17 cellular contexts compared by ENCODE assay signal in the genomic region with DNA sequence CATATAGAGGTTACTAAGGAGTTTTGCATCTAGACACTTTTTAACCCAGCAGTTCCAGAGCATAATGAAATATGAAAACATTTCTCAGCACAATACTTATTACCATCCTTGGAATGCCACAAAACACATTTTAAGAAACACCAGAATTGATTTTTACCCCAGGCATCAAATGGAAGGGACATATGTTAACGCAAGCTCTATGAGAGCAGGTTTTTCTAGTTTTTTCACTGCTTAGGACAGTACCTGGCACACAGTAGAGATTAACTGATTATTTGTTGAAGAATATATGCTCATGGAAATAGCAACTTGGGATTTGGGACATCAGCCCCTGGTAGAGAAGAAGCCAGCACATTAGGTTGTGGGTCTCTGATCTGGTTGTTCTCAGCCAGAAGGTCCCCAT.
DNase-seq lines count a peak whose midpoint lies in the region; TF ChIP-seq lines count a peak whose summit lies in the region.
"Had no signal": no experiment of that assay in that cellular context is flagged by ENCODE, and none has a peak within 500 bp of the region (broad histone marks: within the 10 kb centered on the region; RNA-seq: fewer than 3 reads in every experiment).

No MANE protein-coding gene starts in this region.

- H3K27ac ChIP-seq in GM23248 = no peak overlapping the region
- peak overlapping the region; percentile 90; the same call in 1 of the 2 replicates for H3K27ac ChIP-seq in SK-N-MC
- peak overlapping the region; percentile 77 to 83 (median 82) for H3K27ac ChIP-seq in esophagus squamous epithelium
- H3K27ac ChIP-seq in smooth muscle cell (ENCODE audit: low read depth) = peak overlapping the region; percentile 95
- H3K27ac ChIP-seq: cardiac muscle cell, dorsolateral prefrontal cortex had no signal

- H3K9me2 ChIP-seq in GM23248 (ENCODE audit: insufficient read depth) = no peaks in the 10 kb centered on the region

- H3K36me3 ChIP-seq in GM23248 (ENCODE audit: low read depth) = no peaks in the 10 kb centered on the region
- no peaks in the 10 kb centered on the region for H3K36me3 ChIP-seq in SK-N-MC (ENCODE audit: insufficient read depth, low read length)
- H3K36me3 ChIP-seq in esophagus squamous epithelium = no peaks in the 10 kb centered on the region
- H3K36me3 ChIP-seq in smooth muscle cell (ENCODE audit: low read depth) = no peaks in the 10 kb centered on the region
- H3K36me3 ChIP-seq: cardiac muscle cell, heart left ventricle had no signal

- H3K4me1 ChIP-seq in GM23248 (ENCODE audit: insufficient read depth) (peaks cover 44% of the 10 kb centered on the region), esophagus squamous epithelium (peaks cover 23 to 70% (median 31%) of the 10 kb centered on the region in 3 donors), smooth muscle cell (ENCODE audit: low read depth) (peaks cover 30% of the 10 kb centered on the region)

- H4K20me1 ChIP-seq in GM23248 (ENCODE audit: insufficient read depth) (no peaks in the 10 kb centered on the region), smooth muscle cell (ENCODE audit: low read depth) (no peaks in the 10 kb centered on the region)

- no peaks in the 10 kb centered on the region for H3K9me3 Mint-ChIP-seq in activated naive CD4-positive, alpha-beta T cell treated with anti-CD3 and anti-CD28 coated beads for 36 hours
- H3K9me3 Mint-ChIP-seq: activated CD4-positive, alpha-beta memory T cell treated with anti-CD3 and anti-CD28 coated beads for 36 hours; memory B cell had no signal

- CTCF ChIA-PET in activated naive CD4-positive, alpha-beta T cell treated with anti-CD3 and anti-CD28 coated beads for 36 hours (lab: Charles Lee) = interaction anchor here (0.7 to 1.5 kb wide), 5 partner anchors 15 to 410 kb away, joined by 3 to 11 read pairs (median 3); no protein-coding TSS in a partner anchor

- TF ChIP-seq CTCF in esophagus squamous epithelium (IDR thresholded peaks at IDR 0.05) = no peak
- no peak for TF ChIP-seq CTCF in smooth muscle cell (IDR thresholded peaks at IDR 0.05; ENCODE audit: borderline replicate concordance, insufficient read depth, poor library complexity, severe bottlenecking)

- H3K9me3 ChIP-seq in GM23248 (ENCODE audit: low read depth) (no peaks in the 10 kb centered on the region), SK-N-MC (ENCODE audit: low read depth, low read length) (no peaks in the 10 kb centered on the region), esophagus squamous epithelium (no peaks in the 10 kb centered on the region), smooth muscle cell (replicated peaks; ENCODE audit: low read depth) (no peaks in the 10 kb centered on the region)

- in situ Hi-C loops in GM23248 (cut with MboI) = no loop called here

- H2AFZ ChIP-seq in GM23248 (peak overlapping the region; percentile 32; the same call in 1 of the 2 replicates), smooth muscle cell (ENCODE audit: low read depth) (no peak overlapping the region)

- H3F3A ChIP-seq in GM23248 (ENCODE audit: insufficient read depth) (peaks cover 27% of the 10 kb centered on the region), smooth muscle cell (ENCODE audit: low read depth) (peaks cover 13% of the 10 kb centered on the region)

- WGBS in GM23248 (ENCODE audit: low coverage in 1 of 2, low lambda C conversion rate in 2 of 2, missing lambda C conversion rate in 2 of 2), 2 experiments = 92 to 100% methylated on average over 1 of the region's 1 CpG
- 50 to 63% methylated on average over 1 of the region's 1 CpG for WGBS in esophagus squamous epithelium, 2 donors
- WGBS in smooth muscle cell (ENCODE audit: low lambda C conversion rate) = 81% methylated on average over 1 of the region's 1 CpG

- no peak overlapping the region for H3K4me2 ChIP-seq in GM23248 (ENCODE audit: unreplicated experiment)
- no peak overlapping the region for H3K4me2 ChIP-seq in smooth muscle cell

- H3K4me3 ChIP-seq in GM23248 (no peak overlapping the region), SK-N-MC (no peak overlapping the region), esophagus squamous epithelium (no peak overlapping the region), smooth muscle cell (no peak overlapping the region)
- H3K4me3 ChIP-seq: cardiac muscle cell, dorsolateral prefrontal cortex, heart left ventricle had no signal

- H3K27me3 Mint-ChIP-seq in activated naive CD4-positive, alpha-beta T cell treated with anti-CD3 and anti-CD28 coated beads for 36 hours (ENCODE audit: low read depth) = peaks cover 2% of the 10 kb centered on the region
- H3K27me3 Mint-ChIP-seq: activated CD4-positive, alpha-beta memory T cell treated with anti-CD3 and anti-CD28 coated beads for 36 hours; activated naive CD8-positive, alpha-beta T cell; memory B cell had no signal

- H3K36me3 Mint-ChIP-seq in activated naive CD4-positive, alpha-beta T cell treated with anti-CD3 and anti-CD28 coated beads for 36 hours (ENCODE audit: low read depth) = no peaks in the 10 kb centered on the region
- H3K36me3 Mint-ChIP-seq: activated CD4-positive, alpha-beta memory T cell treated with anti-CD3 and anti-CD28 coated beads for 36 hours; activated naive CD8-positive, alpha-beta T cell; memory B cell had no signal

- H3K4me3 Mint-ChIP-seq in activated naive CD4-positive, alpha-beta T cell treated with anti-CD3 and anti-CD28 coated beads for 36 hours = no peak overlapping the region
- H3K4me3 Mint-ChIP-seq: activated CD4-positive, alpha-beta memory T cell treated with anti-CD3 and anti-CD28 coated beads for 36 hours; activated naive CD8-positive, alpha-beta T cell; memory B cell; nephron progenitor cell had no signal

- TF ChIP-seq POLR2A in esophagus squamous epithelium (IDR thresholded peaks at IDR 0.05) = no peak

- no peak overlapping the region for H3K9ac ChIP-seq in GM23248
- no peak overlapping the region for H3K9ac ChIP-seq in SK-N-MC (ENCODE audit: insufficient read length)
- H3K9ac ChIP-seq in smooth muscle cell (ENCODE audit: low read depth) = no peak overlapping the region

- DNase-seq in GM23248 = no peak
- no peak for DNase-seq in SK-N-MC (ENCODE audit: low read depth, low spot score)
- DNase-seq in esophagus squamous epithelium (lab: John Stamatoyannopoulos, UW) = no peak
- no peak for DNase-seq in smooth muscle cell (lab: John Stamatoyannopoulos, UW; ENCODE audit: unreplicated experiment)
- DNase-seq in activated naive CD4-positive, alpha-beta T cell treated with anti-CD3 and anti-CD28 coated beads for 36 hours = no peak
- no peak for DNase-seq in CD1c-positive myeloid dendritic cell (ENCODE audit: extremely low spot score)
- no peak for DNase-seq in T-helper 9 cell
- no peak for DNase-seq in activated effector memory CD4-positive, alpha-beta T cell treated with anti-CD3 and anti-CD28 coated beads, Interleukin-2, amount 50 U/mL, for 16 hours
- DNase-seq: activated CD4-positive, alpha-beta memory T cell treated with anti-CD3 and anti-CD28 coated beads for 36 hours; activated T-cell treated with anti-CD3 and anti-CD28 coated beads, Interleukin-2, amount 50 U/mL, for 1 hour; dorsolateral prefrontal cortex; heart left ventricle; NCI-H2107; nephron progenitor cell had no signal

- H3K27me3 ChIP-seq in GM23248 (replicated peaks; ENCODE audit: insufficient read depth) = no peaks in the 10 kb centered on the region
- no peaks in the 10 kb centered on the region for H3K27me3 ChIP-seq in esophagus squamous epithelium
- H3K27me3 ChIP-seq in smooth muscle cell (ENCODE audit: low read depth) = no peaks in the 10 kb centered on the region
- H3K27me3 ChIP-seq: cardiac muscle cell, dorsolateral prefrontal cortex, heart left ventricle had no signal

- no peaks in the 10 kb centered on the region for H3K79me2 ChIP-seq in GM23248 (ENCODE audit: insufficient read depth)
- no peaks in the 10 kb centered on the region for H3K79me2 ChIP-seq in smooth muscle cell (ENCODE audit: low read depth)

- H3K4me1 Mint-ChIP-seq in activated naive CD4-positive, alpha-beta T cell treated with anti-CD3 and anti-CD28 coated beads for 36 hours (ENCODE audit: low read depth) = peaks cover 22% of the 10 kb centered on the region

- intact Hi-C loops in esophagus squamous epithelium (cut with DNase I) = loop anchor here (10.0 kb wide), 1 partner anchor 90 kb away; no protein-coding TSS in a partner anchor
- intact Hi-C loops in activated naive CD4-positive, alpha-beta T cell treated with anti-CD3 and anti-CD28 coated beads for 36 hours (cut with micrococcal nuclease) = no loop called here

- no peak overlapping the region for H3K27ac Mint-ChIP-seq in activated naive CD4-positive, alpha-beta T cell treated with anti-CD3 and anti-CD28 coated beads for 36 hours
- H3K27ac Mint-ChIP-seq: activated CD4-positive, alpha-beta memory T cell treated with anti-CD3 and anti-CD28 coated beads for 36 hours; activated naive CD8-positive, alpha-beta T cell; nephron progenitor cell had no signal
